ENCODE assay signal across 21 cellular contexts in genomic region chr15:64713592-64713991, GRCh38.
"Had no signal": no experiment of that assay in that cellular context is flagged by ENCODE, and none has a peak within 500 bp of the region (broad histone marks: within the 10 kb centered on the region; RNA-seq: fewer than 3 reads in every experiment).

No MANE protein-coding gene starts in this region.

- ATAC-seq: K562 had no signal

- H3K9ac ChIP-seq: KMS-11 had no signal

- H3K4me3 Mint-ChIP-seq: IgD-negative memory B cell had no signal

- H3K9me3 ChIP-seq: SJSA1 had no signal

- H3K36me3 Mint-ChIP-seq: IgD-negative memory B cell had no signal

- DNase-seq: Kasumi-1, MM.1S, NCI-H1092 treated with DMSO at 0.1 percent for 48 hours, NCI-H1417, NCI-H1436 treated with DMSO at 0.1 percent for 48 hours, NCI-H1694, NCI-H187 treated with DMSO at 0.1 percent for 48 hours, NCI-H2081, NCI-H2107, NCI-H2227 treated with DMSO at 0.1 percent for 48 hours, NCI-H524, NCI-H526 treated with DMSO at 0.1 percent for 48 hours, NCI-H774, Right ventricle myocardium superior, RPMI8226, SIG-M5 had no signal

- H3K36me3 ChIP-seq: SJSA1 had no signal

- H3K4me3 ChIP-seq: K562, SJSA1, SK-N-MC had no signal

- H3K4me1 ChIP-seq: SJSA1 had no signal

- H3K27me3 ChIP-seq: SJSA1 had no signal

- H3K27ac ChIP-seq: KMS-11, SJSA1, SK-N-MC had no signal

- H3K4me1 Mint-ChIP-seq: IgD-negative memory B cell had no signal

- H3K9me3 Mint-ChIP-seq: IgD-negative memory B cell had no signal
